1 cellular context compared by ENCODE assay signal in genomic region chr1:166740668-166741276, GRCh38.
TF ChIP-seq lines count a peak whose summit lies in the region.

No MANE protein-coding gene starts in this region.

TF ChIP-seq in GM23338, 12 proteins besides CTCF, POLR2A, EP300 and RAD21 (continued from another document):
- TF ChIP-seq, protein P1, sequence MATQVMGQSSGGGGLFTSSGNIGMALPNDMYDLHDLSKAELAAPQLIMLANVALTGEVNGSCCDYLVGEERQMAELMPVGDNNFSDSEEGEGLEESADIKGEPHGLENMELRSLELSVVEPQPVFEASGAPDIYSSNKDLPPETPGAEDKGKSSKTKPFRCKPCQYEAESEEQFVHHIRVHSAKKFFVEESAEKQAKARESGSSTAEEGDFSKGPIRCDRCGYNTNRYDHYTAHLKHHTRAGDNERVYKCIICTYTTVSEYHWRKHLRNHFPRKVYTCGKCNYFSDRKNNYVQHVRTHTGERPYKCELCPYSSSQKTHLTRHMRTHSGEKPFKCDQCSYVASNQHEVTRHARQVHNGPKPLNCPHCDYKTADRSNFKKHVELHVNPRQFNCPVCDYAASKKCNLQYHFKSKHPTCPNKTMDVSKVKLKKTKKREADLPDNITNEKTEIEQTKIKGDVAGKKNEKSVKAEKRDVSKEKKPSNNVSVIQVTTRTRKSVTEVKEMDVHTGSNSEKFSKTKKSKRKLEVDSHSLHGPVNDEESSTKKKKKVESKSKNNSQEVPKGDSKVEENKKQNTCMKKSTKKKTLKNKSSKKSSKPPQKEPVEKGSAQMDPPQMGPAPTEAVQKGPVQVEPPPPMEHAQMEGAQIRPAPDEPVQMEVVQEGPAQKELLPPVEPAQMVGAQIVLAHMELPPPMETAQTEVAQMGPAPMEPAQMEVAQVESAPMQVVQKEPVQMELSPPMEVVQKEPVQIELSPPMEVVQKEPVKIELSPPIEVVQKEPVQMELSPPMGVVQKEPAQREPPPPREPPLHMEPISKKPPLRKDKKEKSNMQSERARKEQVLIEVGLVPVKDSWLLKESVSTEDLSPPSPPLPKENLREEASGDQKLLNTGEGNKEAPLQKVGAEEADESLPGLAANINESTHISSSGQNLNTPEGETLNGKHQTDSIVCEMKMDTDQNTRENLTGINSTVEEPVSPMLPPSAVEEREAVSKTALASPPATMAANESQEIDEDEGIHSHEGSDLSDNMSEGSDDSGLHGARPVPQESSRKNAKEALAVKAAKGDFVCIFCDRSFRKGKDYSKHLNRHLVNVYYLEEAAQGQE (IDR thresholded peaks at IDR 0.05; ENCODE audit: unreplicated experiment), result no peak
